Comparison of ENCODE assay signal across 12 cellular contexts in the genomic region with DNA sequence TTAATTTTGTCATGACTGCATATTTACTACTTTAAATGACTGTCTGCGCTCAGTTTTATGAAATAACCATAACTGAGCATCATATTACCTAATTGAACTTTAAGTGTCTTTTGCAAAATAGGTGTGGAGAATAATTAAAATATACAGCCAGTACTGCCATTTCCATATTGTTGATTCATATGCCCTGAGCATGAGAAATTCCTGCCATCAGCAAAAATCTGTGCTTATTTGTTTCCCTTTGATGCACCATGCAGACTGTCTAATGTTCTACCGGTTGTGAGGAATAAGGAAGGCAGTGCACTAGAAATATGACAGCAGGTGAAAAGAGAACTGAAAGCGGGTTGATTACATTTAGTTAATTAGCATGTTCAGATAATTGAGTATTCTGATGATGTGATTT.
DNase-seq lines count a peak whose midpoint lies in the region.
"Had no signal": no experiment of that assay in that cellular context is flagged by ENCODE, and none has a peak within 500 bp of the region (broad histone marks: within the 10 kb centered on the region; RNA-seq: fewer than 3 reads in every experiment).

No MANE protein-coding gene starts in this region.

- H3K27ac ChIP-seq in HUES48 (ENCODE audit: low read depth, low read length): no peak overlapping the region

- H3K4me1 ChIP-seq in HUES48 (ENCODE audit: control insufficient read depth, insufficient read depth, low read length): peaks cover 27% of the 10 kb centered on the region

- peaks cover 39% of the 10 kb centered on the region for H3K27me3 ChIP-seq in HUES48 (ENCODE audit: control insufficient read depth, insufficient read depth, low read length)

- no peaks in the 10 kb centered on the region for H3K9me3 ChIP-seq in HUES48 (ENCODE audit: control insufficient read depth, insufficient read depth, low read length)

- H3K36me3 ChIP-seq in HUES48 (ENCODE audit: control insufficient read depth, insufficient read depth, low read length): no peaks in the 10 kb centered on the region

- no peak overlapping the region for H3K9ac ChIP-seq in HUES48 (ENCODE audit: low read depth, low read length)

- DNase-seq in NCI-H748 (lab: John Stamatoyannopoulos, UW; ENCODE audit: unreplicated experiment): peak; percentile 19
- DNase-seq in NCI-H748 treated with DMSO at 0.1 percent for 48 hours (lab: John Stamatoyannopoulos, UW): no peak
- DNase-seq in SK-N-DZ (ENCODE audit: low spot score): peak; percentile 22
- DNase-seq in superior temporal gyrus (ENCODE audit: extremely low spot score): peak; percentile 19
- DNase-seq in head of caudate nucleus: no peak
- no peak for DNase-seq in activated gamma-delta T cell treated with Interleukin-2 at 50 U/mL for 16 hours
- DNase-seq: Karpas-422; MV-4-11; NCI-H187; NK-92 treated with Interleukin-12 subunit alpha and Interleukin-12 subunit beta, amount 100 ng/mL, for 24 hours; T-helper 9 cell had no signal

- H3K4me3 ChIP-seq in HUES48 (ENCODE audit: low read depth, low read length): 0 out of 2 replicates have a peak overlapping the region, but pooled peaks have one; percentile 83

- intact Hi-C loops in head of caudate nucleus (cut with DNase I): no loop called here

Comparison
In these comparisons a context has a peak if more than half of its experiments do, and no peak if none do; other contexts are left out.
1. DNase-seq: peak in NCI-H748 (single experiment), SK-N-DZ (single experiment) and superior temporal gyrus (single experiment); none in NCI-H748 treated with DMSO at 0.1 percent for 48 hours (single experiment), head of caudate nucleus (0 of 42) and activated gamma-delta T cell treated with Interleukin-2 at 50 U/mL for 16 hours (single experiment).